In the genomic region with DNA sequence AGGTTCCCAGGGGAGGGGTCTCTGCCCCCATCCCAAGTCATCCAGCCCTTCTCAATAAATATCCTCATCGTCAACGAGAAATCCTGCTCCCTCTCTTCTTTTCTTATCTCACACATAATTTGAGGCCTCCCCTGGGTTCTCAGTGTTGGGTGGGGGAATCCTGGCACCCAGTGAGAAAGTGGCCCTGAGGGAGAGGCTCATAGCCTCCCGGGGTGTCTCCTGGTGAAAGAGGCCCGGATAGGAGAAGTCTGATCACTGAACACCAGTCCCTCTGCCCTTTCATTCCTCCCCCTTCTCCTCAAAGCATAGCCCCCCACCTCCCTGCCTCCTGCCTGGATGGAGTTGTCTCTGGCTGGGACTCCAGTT, we compare ENCODE assay signal across 33 cellular contexts. TPM values are rescaled to one million over a fixed set of nuclear protein-coding genes. Genes with fewer than 3 reads are reported as not detected.
"Had no signal": no experiment of that assay in that cellular context is flagged by ENCODE, and none has a peak within 500 bp of the region (broad histone marks: within the 10 kb centered on the region; RNA-seq: fewer than 3 reads in every experiment).

No MANE protein-coding gene starts in this region.

- H3K9me3 Mint-ChIP-seq: activated CD4-positive, alpha-beta memory T cell treated with anti-CD3 and anti-CD28 coated beads, Interleukin-2, amount 10 ng/mL, durations not matched to agents 7 days and 5 days; activated naive CD4-positive, alpha-beta T cell treated with anti-CD3 and anti-CD28 coated beads, Interleukin-2, amount 10 ng/mL, durations not matched to agents 7 days and 5 days; activated naive CD8-positive, alpha-beta T cell treated with anti-CD3 and anti-CD28 coated beads, Interleukin-2, amount 50 U/mL, for 24 hours had no signal

- H3K27me3 ChIP-seq: cardiac muscle cell had no signal

- H3K36me3 ChIP-seq: cardiac muscle cell had no signal

- H3K27ac Mint-ChIP-seq: activated CD4-positive, alpha-beta memory T cell treated with anti-CD3 and anti-CD28 coated beads, Interleukin-2, amount 10 ng/mL, durations not matched to agents 7 days and 5 days; activated CD8-positive, alpha-beta memory T cell treated with anti-CD3 and anti-CD28 coated beads, Interleukin-2, amount 10 ng/mL, durations not matched to agents 7 days and 5 days; activated naive CD8-positive, alpha-beta T cell; activated naive CD8-positive, alpha-beta T cell treated with anti-CD3 and anti-CD28 coated beads, Interleukin-2, amount 50 U/mL, for 24 hours had no signal

- ATAC-seq: activated CD8-positive, alpha-beta memory T cell treated with anti-CD3 and anti-CD28 coated beads, Interleukin-2, amount 10 ng/mL, durations not matched to agents 7 days and 5 days; activated naive CD8-positive, alpha-beta T cell treated with anti-CD3 and anti-CD28 coated beads, Interleukin-2, amount 50 U/mL, for 24 hours; Right ventricle myocardium inferior had no signal

- H3K4me3 ChIP-seq: cardiac muscle cell, PC-9 had no signal

- H3K4me3 Mint-ChIP-seq: activated CD4-positive, alpha-beta memory T cell treated with anti-CD3 and anti-CD28 coated beads, Interleukin-2, amount 10 ng/mL, durations not matched to agents 7 days and 5 days; activated CD8-positive, alpha-beta memory T cell treated with anti-CD3 and anti-CD28 coated beads, Interleukin-2, amount 10 ng/mL, durations not matched to agents 7 days and 5 days; activated naive CD4-positive, alpha-beta T cell treated with anti-CD3 and anti-CD28 coated beads, Interleukin-2, amount 10 ng/mL, durations not matched to agents 7 days and 5 days; activated naive CD8-positive, alpha-beta T cell; activated naive CD8-positive, alpha-beta T cell treated with anti-CD3 and anti-CD28 coated beads, Interleukin-2, amount 50 U/mL, for 24 hours had no signal

- DNase-seq: activated CD4-positive, alpha-beta memory T cell treated with anti-CD3 and anti-CD28 coated beads, Interleukin-2, amount 10 ng/mL, durations not matched to agents 7 days and 5 days; activated CD4-positive, alpha-beta T cell treated with anti-CD3 and anti-CD28 coated beads for 1 hour; activated CD4-positive, alpha-beta T cell treated with anti-CD3 and anti-CD28 coated beads for 48 hours; activated CD4-positive, CD25-positive, alpha-beta regulatory T cell; activated CD8-positive, alpha-beta memory T cell treated with anti-CD3 and anti-CD28 coated beads for 24 hours; activated CD8-positive, alpha-beta memory T cell treated with anti-CD3 and anti-CD28 coated beads, Interleukin-2, amount 10 ng/mL, durations not matched to agents 7 days and 5 days; activated CD8-positive, alpha-beta memory T cell treated with anti-CD3 and anti-CD28 coated beads, Interleukin-2, amount 50 U/mL, for 48 hours; activated effector memory CD4-positive, alpha-beta T cell treated with Interleukin-2 at 50 U/mL for 16 hours; activated naive CD4-positive, alpha-beta T cell treated with anti-CD3 and anti-CD28 coated beads, Interleukin-2, amount 10 ng/mL, durations not matched to agents 7 days and 5 days; activated naive CD8-positive, alpha-beta T cell treated with anti-CD3 and anti-CD28 coated beads, Interleukin-2, amount 50 U/mL, for 24 hours; activated T-cell treated with anti-CD3 and anti-CD28 coated beads, Interleukin-2, amount 50 U/mL, for 48 hours; Karpas-422; NCI-H1105 treated with DMSO at 0.1 percent for 48 hours; NCI-H1436; NCI-H1694; NCI-H1930; NCI-H2081 treated with DMSO at 0.1 percent for 48 hours; NCI-H226; NCI-H446 treated with DMSO at 0.1 percent for 48 hours; NCI-H524 treated with DMSO at 0.1 percent for 48 hours; NCI-H748 treated with DMSO at 0.1 percent for 48 hours; NK-92 treated with Interleukin-12 subunit alpha and Interleukin-12 subunit beta, amount 100 ng/mL, for 24 hours; PC-9; SW 1271; T-helper 1 cell; T-helper 2 cell; T-helper 9 cell had no signal

- H3K27me3 Mint-ChIP-seq: activated CD8-positive, alpha-beta memory T cell treated with anti-CD3 and anti-CD28 coated beads, Interleukin-2, amount 10 ng/mL, durations not matched to agents 7 days and 5 days; activated naive CD8-positive, alpha-beta T cell; activated naive CD8-positive, alpha-beta T cell treated with anti-CD3 and anti-CD28 coated beads, Interleukin-2, amount 50 U/mL, for 24 hours had no signal

- H3K36me3 Mint-ChIP-seq: activated CD8-positive, alpha-beta memory T cell treated with anti-CD3 and anti-CD28 coated beads, Interleukin-2, amount 10 ng/mL, durations not matched to agents 7 days and 5 days; activated naive CD4-positive, alpha-beta T cell treated with anti-CD3 and anti-CD28 coated beads, Interleukin-2, amount 10 ng/mL, durations not matched to agents 7 days and 5 days; activated naive CD8-positive, alpha-beta T cell had no signal

- H3K27ac ChIP-seq: cardiac muscle cell, PC-9, RWPE1, VCaP had no signal

RNA-seq across cellular contexts. Expression of gene IGLL5, which starts 35.3 kb away (rescaled TPM):
- total RNA-seq: activated CD4-positive, alpha-beta memory T cell treated with anti-CD3 and anti-CD28 coated beads, Interleukin-2, amount 10 ng/mL, durations not matched to agents 7 days and 5 days; activated CD8-positive, alpha-beta memory T cell treated with anti-CD3 and anti-CD28 coated beads, Interleukin-2, amount 10 ng/mL, durations not matched to agents 7 days and 5 days; cardiac muscle cell; MCF 10A; PC-9; Right ventricle myocardium inferior had no signal
